8 cellular contexts compared by ENCODE assay signal in genomic region chr20:33237989-33238388, GRCh38. TPM values are rescaled to one million over a fixed set of nuclear protein-coding genes. Genes with fewer than 3 reads are reported as not detected.
"Had no signal": no experiment of that assay in that cellular context is flagged by ENCODE, and none has a peak within 500 bp of the region (broad histone marks: within the 10 kb centered on the region; RNA-seq: fewer than 3 reads in every experiment).

No MANE protein-coding gene starts in this region.

- FAIRE-seq: H1, H54, HTR-8/SVneo had no signal

- H3K4me2 ChIP-seq: GM23338 had no signal

- H3K27ac Mint-ChIP-seq: GM23338, IgD-negative memory B cell had no signal

- H2AFZ ChIP-seq: GM23338 had no signal

- ATAC-seq: GM23338 had no signal

- DNase-seq: H9, HCEC 1CT had no signal

- H3K9me3 Mint-ChIP-seq: GM23338, H9, IgD-negative memory B cell had no signal

- H3K4me1 Mint-ChIP-seq: GM23338, IgD-negative memory B cell had no signal

- H3K36me3 Mint-ChIP-seq: IgD-negative memory B cell had no signal

- H3K4me3 ChIP-seq: GM23338 had no signal

- H3K4me3 Mint-ChIP-seq: GM23338, H9, IgD-negative memory B cell had no signal

RNA-seq across cellular contexts. Expression of gene BPIFA1, which starts 2.2 kb away (rescaled TPM):
- total RNA-seq: GM23338, H1, H9, HT-29 had no signal
- polyA plus RNA-seq: GM23338, H1, IgD-negative memory B cell had no signal

RNA-seq across cellular contexts. Expression of gene BPIFA3, which starts 20.8 kb away (rescaled TPM):
- total RNA-seq: GM23338, H1, H9, HT-29 had no signal
- polyA plus RNA-seq: GM23338, H1, IgD-negative memory B cell had no signal

RNA-seq across cellular contexts. Expression of gene BPIFB1, which starts 45.0 kb away (rescaled TPM):
- total RNA-seq: GM23338, H1, H9, HT-29 had no signal
- polyA plus RNA-seq: GM23338, H1, IgD-negative memory B cell had no signal
